In genomic region chr3:132911741-132912415, GRCh38 we compare ENCODE assay signal across 24 cellular contexts.
DNase-seq lines count a peak whose midpoint lies in the region; ATAC-seq and TF ChIP-seq lines count a peak whose summit lies in the region.
"Had no signal": no experiment of that assay in that cellular context is flagged by ENCODE, and none has a peak within 500 bp of the region (broad histone marks: within the 10 kb centered on the region; RNA-seq: fewer than 3 reads in every experiment).

No MANE protein-coding gene starts in this region.

- in situ Hi-C loops in astrocyte of the spinal cord (cut with HindIII; ENCODE audit: low sequenced_read_pairs) = no loop called here

- H3K9me3 Mint-ChIP-seq in neural progenitor cell = peaks cover 2% of the 10 kb centered on the region
- H3K9me3 Mint-ChIP-seq: activated naive CD4-positive, alpha-beta T cell treated with anti-CD3 and anti-CD28 coated beads for 36 hours had no signal

- no peaks in the 10 kb centered on the region for H3K36me3 Mint-ChIP-seq in neural progenitor cell
- H3K36me3 Mint-ChIP-seq: CD8-positive, alpha-beta memory T cell had no signal

- H3K4me2 ChIP-seq in smooth muscle cell (no peak overlapping the region), neural progenitor cell (no peak overlapping the region)

- WGBS in smooth muscle cell (ENCODE audit: low lambda C conversion rate) = 50% methylated on average over 4 of the region's 4 CpGs

- ATAC-seq in left ventricle myocardium superior = peak; percentile 51
- ATAC-seq in GM19397 (IDR thresholded peaks at IDR 0.05; ENCODE audit: unreplicated experiment) = no peak
- ATAC-seq: activated CD4-positive, CD25-positive, alpha-beta regulatory T cell treated with anti-CD3 and anti-CD28 coated beads, Interleukin-2, amount 50 U/mL, for 24 hours; lower lobe of right lung; right lobe of liver; stimulated activated naive CD8-positive, alpha-beta T cell treated with anti-CD3 and anti-CD28 coated beads, Interleukin-15, Interleukin-2, amounts not matched to agents 100 U/mL and 50 U/mL, for 24 hours had no signal

- intact Hi-C loops in left ventricle myocardium superior (cut with micrococcal nuclease) = no loop called here

- H2AFZ ChIP-seq in smooth muscle cell (ENCODE audit: low read depth) = peak overlapping the region; percentile 1
- H2AFZ ChIP-seq in neural progenitor cell (replicated peaks) = no peak overlapping the region

- no peaks in the 10 kb centered on the region for H3K36me3 ChIP-seq in smooth muscle cell (ENCODE audit: low read depth)
- no peaks in the 10 kb centered on the region for H3K36me3 ChIP-seq in neural progenitor cell
- H3K36me3 ChIP-seq: heart right ventricle, lower lobe of right lung, right lobe of liver, transverse colon had no signal

- no peaks in the 10 kb centered on the region for H3K4me1 ChIP-seq in smooth muscle cell (ENCODE audit: low read depth)
- no peaks in the 10 kb centered on the region for H3K4me1 ChIP-seq in neural progenitor cell
- H3K4me1 ChIP-seq: lower lobe of right lung, right lobe of liver, transverse colon had no signal

- no peak overlapping the region for H3K4me3 ChIP-seq in astrocyte of the spinal cord (ENCODE audit: low read depth, low read length)
- H3K4me3 ChIP-seq in smooth muscle cell = no peak overlapping the region
- no peak overlapping the region for H3K4me3 ChIP-seq in neural progenitor cell
- H3K4me3 ChIP-seq: heart right ventricle, lower lobe of right lung, right lobe of liver, transverse colon had no signal

- H3K27ac ChIP-seq in smooth muscle cell (ENCODE audit: low read depth) = no peak overlapping the region
- no peak overlapping the region for H3K27ac ChIP-seq in neural progenitor cell
- H3K27ac ChIP-seq: lower lobe of right lung, right lobe of liver, transverse colon had no signal

- H3F3A ChIP-seq in smooth muscle cell (ENCODE audit: low read depth) (no peaks in the 10 kb centered on the region), neural progenitor cell (ENCODE audit: low read depth) (no peaks in the 10 kb centered on the region)

- H3K9me3 ChIP-seq in smooth muscle cell (replicated peaks; ENCODE audit: low read depth) (no peaks in the 10 kb centered on the region), neural progenitor cell (ENCODE audit: low read depth) (peaks cover 3% of the 10 kb centered on the region)
- H3K9me3 ChIP-seq: lower lobe of right lung, right lobe of liver, transverse colon had no signal

- no peaks in the 10 kb centered on the region for H3K27me3 ChIP-seq in smooth muscle cell (ENCODE audit: low read depth)
- H3K27me3 ChIP-seq in neural progenitor cell = no peaks in the 10 kb centered on the region
- H3K27me3 ChIP-seq: right lobe of liver, transverse colon had no signal

- DNase-seq in HS-5 (ENCODE audit: low read depth) (peak; percentile 19), astrocyte of the spinal cord (ENCODE audit: low read depth, low spot score) (peak; percentile 27), left ventricle myocardium superior (no peak), smooth muscle cell (lab: John Stamatoyannopoulos, UW; ENCODE audit: unreplicated experiment) (no peak), neural progenitor cell (ENCODE audit: low spot score) (no peak)
- no peak for DNase-seq in stimulated activated CD4-positive, alpha-beta T cell treated with anti-CD3 and anti-CD28 coated beads, Interleukin-15, amount 100 ng/mL, for 24 hours
- DNase-seq: activated naive CD4-positive, alpha-beta T cell treated with anti-CD3 and anti-CD28 coated beads for 36 hours; activated T-cell treated with anti-CD3 and anti-CD28 coated beads, Interleukin-2, amount 50 U/mL, for 24 hours; AML-193; anterior cingulate cortex; CD8-positive, alpha-beta memory T cell; heart right ventricle; KG1; lower lobe of right lung; NCI-H2029; NCI-H446 treated with DMSO at 0.1 percent for 48 hours; occipital lobe; right lobe of liver; RPMI8226; stimulated activated naive CD8-positive, alpha-beta T cell treated with anti-CD3 and anti-CD28 coated beads, Interleukin-15, Interleukin-2, amounts not matched to agents 100 U/mL and 50 U/mL, for 24 hours; T1000; transverse colon had no signal

- H3K4me1 Mint-ChIP-seq in neural progenitor cell = peaks cover 2% of the 10 kb centered on the region
- H3K4me1 Mint-ChIP-seq: CD8-positive, alpha-beta memory T cell had no signal

- H4K20me1 ChIP-seq in smooth muscle cell (ENCODE audit: low read depth) (no peaks in the 10 kb centered on the region), neural progenitor cell (ENCODE audit: low read depth) (no peaks in the 10 kb centered on the region)

- H3K9ac ChIP-seq in smooth muscle cell (ENCODE audit: low read depth) (no peak overlapping the region), neural progenitor cell (no peak overlapping the region)

- no peaks in the 10 kb centered on the region for H3K27me3 Mint-ChIP-seq in neural progenitor cell (ENCODE audit: insufficient read depth, low read depth)
- H3K27me3 Mint-ChIP-seq: activated T-cell treated with anti-CD3 and anti-CD28 coated beads, Interleukin-2, amount 50 U/mL, for 24 hours had no signal

- H3K4me3 Mint-ChIP-seq in neural progenitor cell = no peak overlapping the region
- H3K4me3 Mint-ChIP-seq: activated naive CD4-positive, alpha-beta T cell treated with anti-CD3 and anti-CD28 coated beads for 36 hours; activated T-cell treated with anti-CD3 and anti-CD28 coated beads, Interleukin-2, amount 50 U/mL, for 24 hours; CD8-positive, alpha-beta memory T cell had no signal

- TF ChIP-seq CTCF in astrocyte of the spinal cord (IDR thresholded peaks at IDR 0.05; ENCODE audit: low read depth, low read length) (no peak), smooth muscle cell (IDR thresholded peaks at IDR 0.05; ENCODE audit: borderline replicate concordance, insufficient read depth, poor library complexity, severe bottlenecking) (no peak), neural progenitor cell (IDR thresholded peaks at IDR 0.05) (no peak)

- no peak overlapping the region for H3K27ac Mint-ChIP-seq in neural progenitor cell
- H3K27ac Mint-ChIP-seq: activated naive CD4-positive, alpha-beta T cell treated with anti-CD3 and anti-CD28 coated beads for 36 hours; activated T-cell treated with anti-CD3 and anti-CD28 coated beads, Interleukin-2, amount 50 U/mL, for 24 hours; CD8-positive, alpha-beta memory T cell had no signal

- H3K79me2 ChIP-seq in smooth muscle cell (ENCODE audit: low read depth) = no peaks in the 10 kb centered on the region
- no peaks in the 10 kb centered on the region for H3K79me2 ChIP-seq in neural progenitor cell (ENCODE audit: low read depth)

Comparison
In these comparisons a context has a peak if more than half of its experiments do, and no peak if none do; other contexts are left out.
1. DNase-seq: peak in HS-5 (single experiment) and astrocyte of the spinal cord (single experiment); none in left ventricle myocardium superior (single experiment), smooth muscle cell (single experiment), stimulated activated CD4-positive, alpha-beta T cell treated with anti-CD3 and anti-CD28 coated beads, Interleukin-15, amount 100 ng/mL, for 24 hours (single experiment) and neural progenitor cell (single experiment).